In genomic region chr4:139333046-139333445, GRCh38 we compare ENCODE assay signal across 21 cellular contexts. TPM values are rescaled to one million over a fixed set of nuclear protein-coding genes. Genes with fewer than 3 reads are reported as not detected.
A peak's percentile ranks its signal among the peaks of the same experiment; 100 is the strongest.
DNase-seq lines count a peak whose midpoint lies in the region; ATAC-seq and TF ChIP-seq lines count a peak whose summit lies in the region.
"Had no signal": no experiment of that assay in that cellular context is flagged by ENCODE, and none has a peak within 500 bp of the region (broad histone marks: within the 10 kb centered on the region; RNA-seq: fewer than 3 reads in every experiment).

No MANE protein-coding gene starts in this region.

- peak overlapping the region; percentile 91 for H3K27ac Mint-ChIP-seq in activated T-cell treated with anti-CD3 and anti-CD28 coated beads, Interleukin-2, amount 50 U/mL, for 72 hours
- peak overlapping the region; percentile 36 for H3K27ac Mint-ChIP-seq in activated T-helper 2 cell treated with anti-CD3 and anti-CD28 coated beads, Interferon-gamma antibody, Interleukin-2, Interleukin-4, amounts not matched to agents 10 μg/mL and 5 μg/mL and 100 μg/mL, durations not matched to agents 14 hours and 24 hours and 36 hours
- H3K27ac Mint-ChIP-seq in osteocyte (ENCODE audit: unreplicated experiment), result peak overlapping the region; percentile 37

- H3K27ac ChIP-seq in RWPE1, result no peak overlapping the region
- H3K27ac ChIP-seq: PC-9 had no signal

- peak; percentile 60 to 74 for ATAC-seq in activated T-cell treated with anti-CD3 and anti-CD28 coated beads, Interleukin-2, amount 50 U/mL, for 72 hours (replicated peaks in 1 of 2)
- no peak for ATAC-seq in HG03139 (IDR thresholded peaks at IDR 0.05; ENCODE audit: unreplicated experiment)

- H3K4me3 Mint-ChIP-seq in activated T-cell treated with anti-CD3 and anti-CD28 coated beads, Interleukin-2, amount 50 U/mL, for 72 hours, result peak overlapping the region in 1 of 2 donors; percentile 68
- no peak overlapping the region for H3K4me3 Mint-ChIP-seq in activated T-helper 2 cell treated with anti-CD3 and anti-CD28 coated beads, Interferon-gamma antibody, Interleukin-2, Interleukin-4, amounts not matched to agents 10 μg/mL and 5 μg/mL and 100 μg/mL, durations not matched to agents 14 hours and 24 hours and 36 hours (ENCODE audit: low read depth)
- no peak overlapping the region for H3K4me3 Mint-ChIP-seq in osteocyte (ENCODE audit: unreplicated experiment)
- H3K4me3 Mint-ChIP-seq: CD14-positive monocyte had no signal

- H3K36me3 Mint-ChIP-seq in activated T-cell treated with anti-CD3 and anti-CD28 coated beads, Interleukin-2, amount 50 U/mL, for 72 hours (ENCODE audit: insufficient read depth in 2 of 2), result peaks cover 8 to 29% of the 10 kb centered on the region in 2 donors
- peaks cover 58% of the 10 kb centered on the region for H3K36me3 Mint-ChIP-seq in activated T-helper 2 cell treated with anti-CD3 and anti-CD28 coated beads, Interferon-gamma antibody, Interleukin-2, Interleukin-4, amounts not matched to agents 10 μg/mL and 5 μg/mL and 100 μg/mL, durations not matched to agents 14 hours and 24 hours and 36 hours (ENCODE audit: low read depth)
- peaks cover 21% of the 10 kb centered on the region for H3K36me3 Mint-ChIP-seq in osteocyte (ENCODE audit: unreplicated experiment)

- TF ChIP-seq CTCF in RWPE1 (conservative IDR thresholded peaks at IDR 0.05; ENCODE audit: low read depth) (no peak), osteocyte (IDR thresholded peaks at IDR 0.05) (no peak)

- CTCF ChIA-PET in RWPE1 (lab: Yijun Ruan, JAX), result no interaction called here

- H3K9me3 Mint-ChIP-seq in activated T-cell treated with anti-CD3 and anti-CD28 coated beads, Interleukin-2, amount 50 U/mL, for 72 hours, result no peaks in the 10 kb centered on the region
- peaks cover 6% of the 10 kb centered on the region for H3K9me3 Mint-ChIP-seq in activated T-helper 2 cell treated with anti-CD3 and anti-CD28 coated beads, Interferon-gamma antibody, Interleukin-2, Interleukin-4, amounts not matched to agents 10 μg/mL and 5 μg/mL and 100 μg/mL, durations not matched to agents 14 hours and 24 hours and 36 hours
- peaks cover 11% of the 10 kb centered on the region for H3K9me3 Mint-ChIP-seq in osteocyte (ENCODE audit: unreplicated experiment)

- H3K27me3 Mint-ChIP-seq in activated T-cell treated with anti-CD3 and anti-CD28 coated beads, Interleukin-2, amount 50 U/mL, for 72 hours (ENCODE audit: low read depth), result no peaks in the 10 kb centered on the region
- H3K27me3 Mint-ChIP-seq in activated T-helper 2 cell treated with anti-CD3 and anti-CD28 coated beads, Interferon-gamma antibody, Interleukin-2, Interleukin-4, amounts not matched to agents 10 μg/mL and 5 μg/mL and 100 μg/mL, durations not matched to agents 14 hours and 24 hours and 36 hours (ENCODE audit: low read depth), result no peaks in the 10 kb centered on the region
- no peaks in the 10 kb centered on the region for H3K27me3 Mint-ChIP-seq in osteocyte (ENCODE audit: unreplicated experiment)

- POLR2A ChIA-PET in RWPE1 (lab: Yijun Ruan, JAX; ENCODE audit: low non-redundant PET), result no interaction called here

- intact Hi-C loops in activated T-helper 2 cell treated with anti-CD3 and anti-CD28 coated beads, Interferon-gamma antibody, Interleukin-2, Interleukin-4, amounts not matched to agents 10 μg/mL and 5 μg/mL and 100 μg/mL, durations not matched to agents 14 hours and 24 hours and 36 hours (cut with micrococcal nuclease), result loop anchor here (5.0 kb wide), 1 partner anchor 36 kb away; no protein-coding TSS in a partner anchor

- peaks cover 42% of the 10 kb centered on the region for H3K4me1 Mint-ChIP-seq in activated T-cell treated with anti-CD3 and anti-CD28 coated beads, Interleukin-2, amount 50 U/mL, for 72 hours (ENCODE audit: low read depth)
- H3K4me1 Mint-ChIP-seq in activated T-helper 2 cell treated with anti-CD3 and anti-CD28 coated beads, Interferon-gamma antibody, Interleukin-2, Interleukin-4, amounts not matched to agents 10 μg/mL and 5 μg/mL and 100 μg/mL, durations not matched to agents 14 hours and 24 hours and 36 hours (ENCODE audit: low read depth), result peaks cover 30% of the 10 kb centered on the region
- peaks cover 17% of the 10 kb centered on the region for H3K4me1 Mint-ChIP-seq in osteocyte (ENCODE audit: unreplicated experiment)

- no peak for DNase-seq in activated T-cell treated with anti-CD3 and anti-CD28 coated beads, Interleukin-2, amount 50 U/mL, for 72 hours
- no peak for DNase-seq in activated T-cell treated with anti-CD3 and anti-CD28 coated beads for 4 hours
- DNase-seq in RWPE1 (ENCODE audit: low spot score), result peak; percentile 26
- DNase-seq in activated T-helper 2 cell treated with anti-CD3 and anti-CD28 coated beads, Interferon-gamma antibody, Interleukin-2, Interleukin-4, amounts not matched to agents 10 μg/mL and 5 μg/mL and 100 μg/mL, durations not matched to agents 14 hours and 24 hours and 36 hours (ENCODE audit: low spot score), result no peak
- DNase-seq in osteocyte (ENCODE audit: extremely low spot score, unreplicated experiment), result no peak
- DNase-seq in dermis blood vessel endothelial cell, result no peak
- DNase-seq: ACHN, AML-193, Caco-2, H7, IMR-90, Kasumi-1, NCI-H1105 treated with DMSO at 0.1 percent for 48 hours, NCI-H1694 treated with DMSO at 0.1 percent for 48 hours, NCI-H2107, NCI-H2227 treated with DMSO at 0.1 percent for 48 hours, NCI-H524, PC-9 had no signal

RNA-seq across cellular contexts. Expression of gene NDUFC1, which starts 30.8 kb away (rescaled TPM):
- 10 to 100 TPM; 28.5 to 30.4 TPM for total RNA-seq in activated T-cell treated with anti-CD3 and anti-CD28 coated beads, Interleukin-2, amount 50 U/mL, for 72 hours
- total RNA-seq in activated T-helper 2 cell treated with anti-CD3 and anti-CD28 coated beads, Interferon-gamma antibody, Interleukin-2, Interleukin-4, amounts not matched to agents 10 μg/mL and 5 μg/mL and 100 μg/mL, durations not matched to agents 14 hours and 24 hours and 36 hours, result 50.9 and 51.4 TPM in 2 replicates
- total RNA-seq in osteocyte (40.9 and 43.7 TPM in 2 replicates), dermis blood vessel endothelial cell (43.2 and 49.2 TPM in 2 replicates)

RNA-seq across cellular contexts. Expression of gene NAA15, which starts 31.7 kb away (rescaled TPM):
- 10 to 100 TPM; 56.0 to 71.9 TPM for total RNA-seq in activated T-cell treated with anti-CD3 and anti-CD28 coated beads, Interleukin-2, amount 50 U/mL, for 72 hours
- 86.7 and 97.4 TPM in 2 replicates for total RNA-seq in activated T-helper 2 cell treated with anti-CD3 and anti-CD28 coated beads, Interferon-gamma antibody, Interleukin-2, Interleukin-4, amounts not matched to agents 10 μg/mL and 5 μg/mL and 100 μg/mL, durations not matched to agents 14 hours and 24 hours and 36 hours
- 35.1 and 36.8 TPM in 2 replicates for total RNA-seq in osteocyte
- 23.7 and 34.6 TPM in 2 replicates for total RNA-seq in dermis blood vessel endothelial cell

RNA-seq across cellular contexts. Expression of gene MGARP, which starts 53.0 kb away (rescaled TPM):
- total RNA-seq in activated T-cell treated with anti-CD3 and anti-CD28 coated beads, Interleukin-2, amount 50 U/mL, for 72 hours, result not detected
- total RNA-seq in activated T-helper 2 cell treated with anti-CD3 and anti-CD28 coated beads, Interferon-gamma antibody, Interleukin-2, Interleukin-4, amounts not matched to agents 10 μg/mL and 5 μg/mL and 100 μg/mL, durations not matched to agents 14 hours and 24 hours and 36 hours, result not detected in 2 replicates
- total RNA-seq in osteocyte, result 5.1 and 5.2 TPM in 2 replicates
- total RNA-seq in dermis blood vessel endothelial cell, result 0.68 and 2.9 TPM in 2 replicates
- total RNA-seq: HT1080, PC-9 had no signal

Comparison
In these comparisons a context has a peak if more than half of its experiments do, and no peak if none do; other contexts are left out.
1. H3K27ac Mint-ChIP-seq: peak in every context shown above with its lines; median percentile 91 in activated T-cell treated with anti-CD3 and anti-CD28 coated beads, Interleukin-2, amount 50 U/mL, for 72 hours; 37 in osteocyte; 36 in activated T-helper 2 cell treated with anti-CD3 and anti-CD28 coated beads, Interferon-gamma antibody, Interleukin-2, Interleukin-4, amounts not matched to agents 10 μg/mL and 5 μg/mL and 100 μg/mL, durations not matched to agents 14 hours and 24 hours and 36 hours.